In the genomic region with DNA sequence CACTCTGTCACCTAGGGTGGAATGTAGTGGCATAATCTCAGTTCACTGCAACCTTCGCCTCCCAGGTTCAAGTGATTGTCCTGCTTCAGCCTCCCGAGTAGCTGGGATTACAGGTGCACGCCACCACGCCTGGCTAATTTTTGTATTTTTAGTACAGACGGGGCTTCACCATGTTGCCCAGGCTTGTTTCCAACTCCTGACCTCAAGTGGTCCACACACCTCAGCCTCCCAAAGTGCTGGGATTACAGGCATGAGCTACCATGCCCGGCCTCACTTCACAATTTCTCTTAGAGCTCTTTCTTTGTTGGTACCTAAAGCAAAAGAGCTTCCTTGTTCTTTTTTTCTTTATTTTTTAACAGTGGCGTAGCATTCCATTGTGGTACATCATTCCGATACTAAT, we compare ENCODE assay signal across 2 cellular contexts. TPM values are rescaled to one million over a fixed set of nuclear protein-coding genes. Genes with fewer than 3 reads are reported as not detected.
"Had no signal": no experiment of that assay in that cellular context is flagged by ENCODE, and none has a peak within 500 bp of the region (broad histone marks: within the 10 kb centered on the region; RNA-seq: fewer than 3 reads in every experiment).

No MANE protein-coding gene starts in this region.

RNA-seq across cellular contexts. Expression of a gene that starts 24.3 kb away (rescaled TPM):
- total RNA-seq: osteocyte, subcutaneous adipose tissue had no signal
